Comparison of ENCODE assay signal across 33 cellular contexts in the genomic region with DNA sequence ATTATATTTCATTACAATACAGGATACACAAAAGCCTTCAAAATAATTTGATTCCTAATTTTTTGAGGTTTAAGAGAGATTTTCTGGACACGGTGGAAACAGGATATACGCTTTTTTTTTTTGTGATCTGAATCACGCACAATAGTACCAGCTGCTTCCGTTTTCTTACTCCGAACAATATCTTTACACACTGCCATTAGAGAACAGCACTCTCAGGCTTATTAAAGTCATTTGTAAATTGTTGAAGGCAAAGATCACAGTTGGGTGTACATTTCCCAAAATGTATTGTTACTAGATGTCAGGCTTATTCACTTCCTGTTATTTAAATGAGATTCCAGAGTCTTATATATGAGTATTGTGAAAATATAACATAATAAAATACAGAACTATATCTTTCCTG.
DNase-seq lines count a peak whose midpoint lies in the region; ATAC-seq, FAIRE-seq and TF ChIP-seq lines count a peak whose summit lies in the region.
"Had no signal": no experiment of that assay in that cellular context is flagged by ENCODE, and none has a peak within 500 bp of the region (broad histone marks: within the 10 kb centered on the region; RNA-seq: fewer than 3 reads in every experiment).

No MANE protein-coding gene starts in this region.

- no peaks in the 10 kb centered on the region for H3K27me3 Mint-ChIP-seq in HFFc6 (ENCODE audit: insufficient read depth)
- H3K27me3 Mint-ChIP-seq: activated naive CD8-positive, alpha-beta T cell treated with anti-CD3 and anti-CD28 coated beads, Interleukin-2, amount 50 U/mL, for 24 hours; memory B cell had no signal

- H3K79me2 ChIP-seq in endothelial cell of umbilical vein (ENCODE audit: control insufficient read depth, insufficient read depth, low read length) (no peaks in the 10 kb centered on the region), neural cell (replicated peaks; ENCODE audit: insufficient read depth, low read length) (no peaks in the 10 kb centered on the region)

- BruUV-seq in endothelial cell of umbilical vein (replicated peaks; lab: Mats Ljungman, UMichigan), result no TSS peak

- peak overlapping the region; percentile 74 for H3K4me3 Mint-ChIP-seq in HFFc6
- H3K4me3 Mint-ChIP-seq: activated naive CD8-positive, alpha-beta T cell treated with anti-CD3 and anti-CD28 coated beads, Interleukin-2, amount 50 U/mL, for 24 hours; activated T-cell treated with anti-CD3 and anti-CD28 coated beads, Interleukin-2, amount 50 U/mL, for 72 hours; endodermal cell; GM23338; memory B cell; neural crest cell had no signal

- dilution Hi-C loops in endothelial cell of umbilical vein (cut with MboI; ENCODE audit: extremely low pct_ligation_motif_present, low sequenced_read_pairs), result no loop called here

- H3F3A ChIP-seq in neural cell (ENCODE audit: insufficient read depth, low read length, poor library complexity, severe bottlenecking), result no peaks in the 10 kb centered on the region

- DNase-seq in HFFc6 (no peak), NCI-H748 treated with DMSO at 0.1 percent for 48 hours (lab: John Stamatoyannopoulos, UW) (peak; percentile 0), endothelial cell of umbilical vein (ENCODE audit: low read depth, low spot score) (peak; percentile 88), superior temporal gyrus (ENCODE audit: extremely low spot score) (no peak)
- DNase-seq: activated CD4-positive, CD25-positive, alpha-beta regulatory T cell; activated naive CD4-positive, alpha-beta T cell; activated naive CD8-positive, alpha-beta T cell treated with anti-CD3 and anti-CD28 coated beads, Interleukin-2, amount 50 U/mL, for 24 hours; activated T-cell treated with anti-CD3 and anti-CD28 coated beads, Interleukin-2, amount 50 U/mL, for 72 hours; BE2C; central memory CD4-positive, alpha-beta T cell; endodermal cell; foreskin keratinocyte; GF-D8; Kasumi-1; left cardiac atrium; NCI-H2171 treated with DMSO at 0.1 percent for 48 hours; NCI-H510A treated with DMSO at 0.1 percent for 48 hours; NK-92 treated with Interleukin-12 subunit alpha and Interleukin-12 subunit beta, amount 100 ng/mL, for 24 hours; pancreas; SK-N-SH; stimulated activated CD4-positive, alpha-beta T cell treated with anti-CD3 and anti-CD28 coated beads, Interleukin-1b, Interleukin-23, amount 100 ng/mL, for 48 hours; stimulated activated naive CD8-positive, alpha-beta T cell treated with anti-CD3 and anti-CD28 coated beads, Interleukin-15, Interleukin-2, amounts not matched to agents 100 U/mL and 50 U/mL, for 24 hours; testis had no signal

- H3K4me2 ChIP-seq in endothelial cell of umbilical vein (ENCODE audit: insufficient read depth, low read length), result peak overlapping the region; percentile 75
- no peak overlapping the region for H3K4me2 ChIP-seq in neural cell (ENCODE audit: low read length)
- H3K4me2 ChIP-seq: SK-N-SH, smooth muscle cell had no signal

- no peaks in the 10 kb centered on the region; the same call in 1 of the 2 replicates for H3K9me3 Mint-ChIP-seq in HFFc6
- H3K9me3 Mint-ChIP-seq: activated naive CD8-positive, alpha-beta T cell treated with anti-CD3 and anti-CD28 coated beads, Interleukin-2, amount 50 U/mL, for 24 hours; endodermal cell; GM23338 had no signal

- peak overlapping the region; percentile 65 for H3K27ac Mint-ChIP-seq in HFFc6
- H3K27ac Mint-ChIP-seq: activated naive CD8-positive, alpha-beta T cell treated with anti-CD3 and anti-CD28 coated beads, Interleukin-2, amount 50 U/mL, for 24 hours; activated T-cell treated with anti-CD3 and anti-CD28 coated beads, Interleukin-2, amount 50 U/mL, for 72 hours; endodermal cell; GM23338; memory B cell had no signal

- peaks cover 8% of the 10 kb centered on the region for H3K36me3 Mint-ChIP-seq in HFFc6 (ENCODE audit: low read depth)
- H3K36me3 Mint-ChIP-seq: memory B cell had no signal

- H3K4me1 Mint-ChIP-seq in HFFc6 (ENCODE audit: low read depth), result peaks cover 35% of the 10 kb centered on the region
- H3K4me1 Mint-ChIP-seq: activated naive CD8-positive, alpha-beta T cell treated with anti-CD3 and anti-CD28 coated beads, Interleukin-2, amount 50 U/mL, for 24 hours; endodermal cell; memory B cell had no signal

- intact Hi-C loops in endothelial cell of umbilical vein (cut with micrococcal nuclease), result loop anchor here (1.0 to 5.0 kb wide), 5 partner anchors 23 to 371 kb away; no protein-coding TSS in a partner anchor

- H3K9me3 ChIP-seq in endothelial cell of umbilical vein (replicated peaks; ENCODE audit: control insufficient read depth, insufficient read depth, low read length) (no peaks in the 10 kb centered on the region), neural cell (ENCODE audit: low read length) (no peaks in the 10 kb centered on the region)
- H3K9me3 ChIP-seq: BE2C, pancreas, SK-N-SH, testis had no signal

- peak overlapping the region; percentile 87 for H3K27ac ChIP-seq in endothelial cell of umbilical vein (ENCODE audit: insufficient read depth, low read depth, low read length)
- peak overlapping the region; percentile 55 for H3K27ac ChIP-seq in neural cell (ENCODE audit: low read length)
- H3K27ac ChIP-seq: foreskin keratinocyte, pancreas, testis had no signal

- H3K9ac ChIP-seq in endothelial cell of umbilical vein (replicated peaks; ENCODE audit: extremely low read depth, insufficient read depth, low read length) (peak overlapping the region; percentile 79), neural cell (ENCODE audit: low read length) (no peak overlapping the region)
- H3K9ac ChIP-seq: SK-N-SH had no signal

- H3K27me3 ChIP-seq in endothelial cell of umbilical vein (ENCODE audit: control insufficient read depth in 2 of 2, insufficient read depth in 2 of 2, low read length in 2 of 2), result no peaks in the 10 kb centered on the region
- no peaks in the 10 kb centered on the region for H3K27me3 ChIP-seq in neural cell (ENCODE audit: insufficient read depth, low read depth, low read length)
- H3K27me3 ChIP-seq: BE2C, foreskin keratinocyte, testis had no signal

- H3K9me2 ChIP-seq in neural cell (ENCODE audit: insufficient read depth, low read length), result no peaks in the 10 kb centered on the region
- H3K9me2 ChIP-seq: SK-N-SH had no signal

- H3K4me1 ChIP-seq in endothelial cell of umbilical vein (ENCODE audit: control insufficient read depth, extremely low read depth, insufficient read depth, low read length), result peaks cover 30% of the 10 kb centered on the region
- H3K4me1 ChIP-seq: BE2C, foreskin keratinocyte, pancreas, testis had no signal

- no peak for ATAC-seq in GM19035 (IDR thresholded peaks at IDR 0.05; ENCODE audit: unreplicated experiment)
- ATAC-seq in HG03196 (IDR thresholded peaks at IDR 0.05; ENCODE audit: unreplicated experiment), result no peak
- ATAC-seq: activated naive CD8-positive, alpha-beta T cell treated with anti-CD3 and anti-CD28 coated beads, Interleukin-2, amount 50 U/mL, for 24 hours; activated T-cell treated with anti-CD3 and anti-CD28 coated beads, Interleukin-2, amount 50 U/mL, for 72 hours; esophagus mucosa; foreskin keratinocyte; GM23338; left cardiac atrium; pancreas; stimulated activated naive CD8-positive, alpha-beta T cell treated with anti-CD3 and anti-CD28 coated beads, Interleukin-15, Interleukin-2, amounts not matched to agents 100 U/mL and 50 U/mL, for 24 hours had no signal

- H3K4me3 ChIP-seq in endothelial cell of umbilical vein (replicated peaks in 1 of 3; ENCODE audit: insufficient read depth in 1 of 3, low read depth in 1 of 3, low read length in 3 of 3) (peak overlapping the region in 1 of 3 experiments; percentile 23), neural cell (ENCODE audit: low read length) (peak overlapping the region; percentile 31)
- H3K4me3 ChIP-seq: GM23338, pancreas, smooth muscle cell, testis had no signal

- TF ChIP-seq CTCF in HFFc6 (IDR thresholded peaks at IDR 0.05) (no peak), endothelial cell of umbilical vein (IDR thresholded peaks at IDR 0.05; ENCODE audit: extremely low read depth in 1 of 2, insufficient read depth in 1 of 2, low read depth in 1 of 2, low read length in 2 of 2) (no peak), neural cell (IDR thresholded peaks at IDR 0.05; ENCODE audit: poor library complexity, severe bottlenecking) (no peak)

- CTCF ChIA-PET in endothelial cell of umbilical vein (lab: Charles Lee), result interaction anchor here (1.1 to 2.3 kb wide), 3 partner anchors 53 to 244 kb away, joined by 3 to 8 read pairs (median 3); no protein-coding TSS in a partner anchor

- TF ChIP-seq EP300 in neural cell (conservative IDR thresholded peaks at IDR 0.05; ENCODE audit: poor library complexity, severe bottlenecking), result no peak

- peak; percentile 80 for FAIRE-seq in endothelial cell of umbilical vein (lab: Jason Lieb, UNC)
- FAIRE-seq: pancreas, TTC549, urothelium cell line had no signal

- POLR2A ChIA-PET in endothelial cell of umbilical vein (lab: Charles Lee), result interaction anchor here (1.1 kb wide), 1 partner anchor 70 kb away, joined by 6 read pairs; no protein-coding TSS in a partner anchor

- TF ChIP-seq RAD21 in neural cell (conservative IDR thresholded peaks at IDR 0.05), result no peak

- no peak for TF ChIP-seq POLR2A in endothelial cell of umbilical vein (IDR thresholded peaks at IDR 0.05; ENCODE audit: low read depth, low read length)

- H3K9me1 ChIP-seq in endothelial cell of umbilical vein (replicated peaks; ENCODE audit: control insufficient read depth, extremely low read depth, insufficient read depth, low read length), result no peaks in the 10 kb centered on the region

- H4K20me1 ChIP-seq in endothelial cell of umbilical vein (replicated peaks; ENCODE audit: control insufficient read depth, extremely low read depth, insufficient read depth, low read length), result no peaks in the 10 kb centered on the region
- H4K20me1 ChIP-seq in neural cell (ENCODE audit: insufficient read depth), result no peaks in the 10 kb centered on the region

- H3K36me3 ChIP-seq in endothelial cell of umbilical vein (ENCODE audit: control insufficient read depth in 2 of 2, extremely low read depth in 1 of 2, insufficient read depth in 2 of 2, low read length in 2 of 2), result no peaks in the 10 kb centered on the region
- H3K36me3 ChIP-seq in neural cell (ENCODE audit: insufficient read depth, low read length), result no peaks in the 10 kb centered on the region
- H3K36me3 ChIP-seq: BE2C, pancreas had no signal

- H2AFZ ChIP-seq in endothelial cell of umbilical vein (ENCODE audit: low read depth, low read length) (no peak overlapping the region), neural cell (ENCODE audit: low read depth, low read length) (no peak overlapping the region)

TF ChIP-seq in endothelial cell of umbilical vein, 7 proteins besides CTCF, POLR2A, EP300 and RAD21 (continues in another document):
- TF ChIP-seq POLR2AphosphoS5 (IDR thresholded peaks at IDR 0.05; ENCODE audit: insufficient read depth, low read depth, low read length) (peak; percentile 51), GATA2 (IDR thresholded peaks at IDR 0.05; ENCODE audit: insufficient read depth, insufficient read length, low read depth, low read length) (peak; percentile 24), JUN (IDR thresholded peaks at IDR 0.05; ENCODE audit: borderline replicate concordance, insufficient read depth, insufficient read length, low read depth) (peak; percentile 59)

TF ChIP-seq in neural cell, 6 proteins besides CTCF, POLR2A, EP300 and RAD21 (continues in another document):
- TF ChIP-seq SMC3 (conservative IDR thresholded peaks at IDR 0.05; ENCODE audit: poor library complexity) (no peak), TAF1 (IDR thresholded peaks at IDR 0.05; ENCODE audit: low read depth) (no peak), POLR2AphosphoS5 (IDR thresholded peaks at IDR 0.05) (no peak)

Comparison
In these comparisons a context has a peak if more than half of its experiments do, and no peak if none do; other contexts are left out.
1. DNase-seq: peak in NCI-H748 treated with DMSO at 0.1 percent for 48 hours (single experiment) and endothelial cell of umbilical vein (single experiment); none in HFFc6 (single experiment) and superior temporal gyrus (single experiment).